In the genomic region with DNA sequence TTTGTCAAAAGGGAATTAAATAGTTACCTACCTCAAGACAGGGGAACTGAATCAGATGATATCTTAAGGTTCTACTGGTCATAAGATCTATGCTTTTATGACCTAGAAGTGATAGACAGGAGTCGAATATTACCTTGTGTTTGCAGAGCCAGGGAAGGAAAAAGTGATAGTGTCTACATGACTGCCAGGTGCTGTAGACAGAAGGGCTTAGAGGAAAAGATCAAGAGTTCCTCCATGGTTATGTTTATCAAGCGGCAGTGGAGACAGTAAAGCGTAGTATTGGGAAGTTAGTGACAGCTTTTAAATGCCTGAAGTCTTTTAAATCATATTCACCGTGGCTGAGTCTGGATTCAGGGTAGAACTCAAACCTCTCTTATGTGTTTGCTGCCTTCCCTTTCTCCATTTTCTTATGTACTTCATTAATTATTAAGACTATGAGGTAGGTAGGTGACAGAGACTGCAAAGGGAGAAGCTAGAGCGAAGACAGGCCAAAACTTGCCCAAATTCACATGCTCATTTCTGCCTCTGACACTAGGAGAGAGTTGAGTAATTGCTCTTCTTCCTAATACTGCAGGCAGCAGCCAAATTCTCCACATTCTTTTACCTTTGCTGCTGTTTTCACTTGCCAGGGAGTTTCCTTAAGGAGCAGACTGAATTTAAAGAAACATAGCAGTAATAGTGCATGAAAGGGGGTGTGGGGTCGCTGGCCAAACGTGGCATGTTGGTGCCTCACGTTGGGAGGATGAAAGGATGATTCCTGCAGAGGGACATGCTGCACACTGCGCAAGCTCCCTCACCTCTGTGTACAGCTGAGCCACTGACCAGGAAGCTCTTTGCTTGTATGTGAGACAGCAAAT, we compare ENCODE assay signal across 1 cellular context.
TF ChIP-seq lines count a peak whose summit lies in the region.

No MANE protein-coding gene starts in this region.

TF ChIP-seq in GM23338, 12 proteins besides CTCF, POLR2A, EP300 and RAD21:
- TF ChIP-seq ZNF114 (CRISPR knock-in tag; IDR thresholded peaks at IDR 0.05) (no peak), ZNF331 (CRISPR knock-in tag; IDR thresholded peaks at IDR 0.05; ENCODE audit: low read depth) (no peak), EZH2 (IDR thresholded peaks at IDR 0.05; ENCODE audit: low read depth, unreplicated experiment) (no peak), JUNB (IDR thresholded peaks at IDR 0.05; ENCODE audit: unreplicated experiment) (no peak)
